In genomic region chr17:46847204-46848191, GRCh38 we compare ENCODE assay signal across 27 cellular contexts. TPM values are rescaled to one million over a fixed set of nuclear protein-coding genes. Genes with fewer than 3 reads are reported as not detected.
DNase-seq lines count a peak whose midpoint lies in the region; ATAC-seq and TF ChIP-seq lines count a peak whose summit lies in the region.
"Had no signal": no experiment of that assay in that cellular context is flagged by ENCODE, and none has a peak within 500 bp of the region (broad histone marks: within the 10 kb centered on the region; RNA-seq: fewer than 3 reads in every experiment).

No MANE protein-coding gene starts in this region.

- no peak for TF ChIP-seq POLR2A in transverse colon (IDR thresholded peaks at IDR 0.05)

- H3K36me3 ChIP-seq in colonic mucosa (no peaks in the 10 kb centered on the region), liver (ENCODE audit: control insufficient read depth in 4 of 4, insufficient read depth in 3 of 4, low read depth in 1 of 4, low read length in 3 of 4) (no peaks in the 10 kb centered on the region), transverse colon (no peaks in the 10 kb centered on the region)
- H3K36me3 ChIP-seq: BE2C had no signal

- TF ChIP-seq RAD21 in liver (IDR thresholded peaks at IDR 0.05) = no peak

- peak; percentile 52 for DNase-seq in DMS53 (lab: John Stamatoyannopoulos, UW)
- no peak for DNase-seq in DMS53 treated with DMSO at 0.1 percent for 48 hours (lab: John Stamatoyannopoulos, UW; ENCODE audit: unreplicated experiment)
- peak; percentile 32 for DNase-seq in colonic mucosa
- DNase-seq in transverse colon = peak; percentile 18
- no peak for DNase-seq in NCI-H2081 (lab: John Stamatoyannopoulos, UW)
- DNase-seq: BE2C; CD8-positive, alpha-beta memory T cell; DMS 273 treated with DMSO at 0.1 percent for 48 hours; DND-41; Karpas-422; MV-4-11; NCI-H1105; NCI-H1436 treated with DMSO at 0.1 percent for 48 hours; NCI-H1930; NCI-H446 treated with DMSO at 0.1 percent for 48 hours; NCI-H526; SHP77 had no signal

- peaks cover 31% of the 10 kb centered on the region for H3K27me3 ChIP-seq in colonic mucosa
- H3K27me3 ChIP-seq in liver (ENCODE audit: control insufficient read depth in 4 of 4, insufficient read depth in 4 of 4, low read length in 3 of 4) = peaks cover 0 to 2% (median 0%) of the 10 kb centered on the region in 4 donors
- peaks cover 57% of the 10 kb centered on the region for H3K27me3 ChIP-seq in transverse colon

- no peak overlapping the region for H3K9ac ChIP-seq in colonic mucosa (ENCODE audit: low read depth in 2 of 2, low read length in 2 of 2)
- H3K9ac ChIP-seq in liver (ENCODE audit: low read depth in 1 of 2, low read length in 2 of 2) = no peak overlapping the region

- H3K9me3 ChIP-seq in colonic mucosa = no peaks in the 10 kb centered on the region
- peaks cover 0 to 8% (median 2%) of the 10 kb centered on the region in 4 donors for H3K9me3 ChIP-seq in liver (ENCODE audit: control insufficient read depth in 4 of 4, low read length in 3 of 4)
- H3K9me3 ChIP-seq in transverse colon = peaks cover 0 to 4% of the 10 kb centered on the region in 2 donors
- H3K9me3 ChIP-seq: BE2C had no signal

- WGBS in liver = 52% methylated on average over 8 of the region's 8 CpGs
- 33 to 48% methylated on average over 3 to 8 of the region's 8 CpGs for WGBS in transverse colon (ENCODE audit: low coverage in 1 of 2), 2 donors

- no peak for ATAC-seq in GM18870 (IDR thresholded peaks at IDR 0.05; ENCODE audit: unreplicated experiment)
- no peak for ATAC-seq in HG03097 (IDR thresholded peaks at IDR 0.05; ENCODE audit: low FRiP score, unreplicated experiment)
- ATAC-seq: Panc1 had no signal

- H3K4me3 ChIP-seq in colonic mucosa (no peak overlapping the region), liver (ENCODE audit: low read depth in 1 of 3, low read length in 3 of 3) (no peak overlapping the region), transverse colon (no peak overlapping the region)

- TF ChIP-seq EP300 in transverse colon (IDR thresholded peaks at IDR 0.05; ENCODE audit: low read depth) = no peak

- in situ Hi-C loops in transverse colon (cut with MboI; ENCODE audit: low pct_ligation_motif_present in 1 of 4, low pct_unique_long_range_greater_than_20kb in 1 of 4, low sequenced_read_pairs in 3 of 4) = no loop called here

- H3K4me1 ChIP-seq in colonic mucosa = peaks cover 4% of the 10 kb centered on the region
- peaks cover 0 to 12% (median 7%) of the 10 kb centered on the region in 4 donors for H3K4me1 ChIP-seq in liver (ENCODE audit: control insufficient read depth in 4 of 4, insufficient read depth in 4 of 4, low read length in 3 of 4)
- peaks cover 4 to 13% (median 9%) of the 10 kb centered on the region in 4 donors for H3K4me1 ChIP-seq in transverse colon
- H3K4me1 ChIP-seq: BE2C had no signal

- H3K27ac ChIP-seq in colonic mucosa (no peak overlapping the region), liver (ENCODE audit: low read depth in 1 of 2, low read length in 2 of 2) (no peak overlapping the region), transverse colon (no peak overlapping the region)
- H3K27ac ChIP-seq: 22Rv1, RWPE1 had no signal

- TF ChIP-seq CTCF in colonic mucosa (IDR thresholded peaks at IDR 0.05) = no peak
- TF ChIP-seq CTCF in liver (IDR thresholded peaks at IDR 0.05; ENCODE audit: low read depth, low read length, missing input control) = no peak
- no peak for TF ChIP-seq CTCF in transverse colon (IDR thresholded peaks at IDR 0.05)

- intact Hi-C loops in colonic mucosa (cut with DNase I) (no loop called here), transverse colon (cut with DNase I; ENCODE audit: low total_unique reads) (loop anchor here (10.0 kb wide), 1 partner anchor 147 kb away; no protein-coding TSS in a partner anchor)

TF ChIP-seq in liver, 16 proteins besides CTCF, POLR2A, EP300 and RAD21:
- TF ChIP-seq GABPA (IDR thresholded peaks at IDR 0.05 in 1 of 2, conservative IDR thresholded peaks at IDR 0.05 in 1 of 2) (no peak), ZBTB33 (IDR thresholded peaks at IDR 0.05) (no peak), ATF3 (IDR thresholded peaks at IDR 0.05) (no peak), TAF1 (conservative IDR thresholded peaks at IDR 0.05) (no peak), HNF4A (conservative IDR thresholded peaks at IDR 0.05) (peak; percentile 13 to 32), EGR1 (IDR thresholded peaks at IDR 0.05; ENCODE audit: low read depth in 2 of 2) (no peak)

RNA-seq across cellular contexts. Expression of gene WNT9B, which starts 3.9 kb away (rescaled TPM):
- total RNA-seq in colonic mucosa (not detected), liver (under 1 TPM; 0.08 to 0.14 TPM), transverse colon (not detected)
- polyA plus RNA-seq in liver = under 1 TPM in 1 of 2 donors, not detected in 1; 0.10 TPM
- total RNA-seq: CD8-positive, alpha-beta memory T cell; M059J; OCI-LY7; SK-MEL-5 had no signal
- polyA plus RNA-seq: CD8-positive, alpha-beta memory T cell had no signal

RNA-seq across cellular contexts. Expression of gene WNT3, which starts 29.0 kb away (rescaled TPM):
- 1 to 10 TPM in 1 of 2 donors, under 1 TPM in 1; 0.64 to 1.0 TPM for total RNA-seq in colonic mucosa
- 1 to 10 TPM in 1 of 2 donors, under 1 TPM in 1; 0.19 to 4.3 TPM for total RNA-seq in liver
- polyA plus RNA-seq in liver = 1 to 10 TPM; 2.1 to 3.3 TPM
- under 1 TPM in 2 of 4 donors, not detected in 2; 0.27 to 0.48 TPM for total RNA-seq in transverse colon
- total RNA-seq: CD8-positive, alpha-beta memory T cell had no signal
- polyA plus RNA-seq: CD14-positive monocyte; CD8-positive, alpha-beta memory T cell had no signal

Comparison
In these comparisons a context has a peak if more than half of its experiments do, and no peak if none do; other contexts are left out.
1. DNase-seq: peak in DMS53 (single experiment), colonic mucosa (single experiment) and transverse colon (single experiment); none in DMS53 treated with DMSO at 0.1 percent for 48 hours (single experiment) and NCI-H2081 (0 of 2).